ENCODE assay signal across 9 cellular contexts in the genomic region with DNA sequence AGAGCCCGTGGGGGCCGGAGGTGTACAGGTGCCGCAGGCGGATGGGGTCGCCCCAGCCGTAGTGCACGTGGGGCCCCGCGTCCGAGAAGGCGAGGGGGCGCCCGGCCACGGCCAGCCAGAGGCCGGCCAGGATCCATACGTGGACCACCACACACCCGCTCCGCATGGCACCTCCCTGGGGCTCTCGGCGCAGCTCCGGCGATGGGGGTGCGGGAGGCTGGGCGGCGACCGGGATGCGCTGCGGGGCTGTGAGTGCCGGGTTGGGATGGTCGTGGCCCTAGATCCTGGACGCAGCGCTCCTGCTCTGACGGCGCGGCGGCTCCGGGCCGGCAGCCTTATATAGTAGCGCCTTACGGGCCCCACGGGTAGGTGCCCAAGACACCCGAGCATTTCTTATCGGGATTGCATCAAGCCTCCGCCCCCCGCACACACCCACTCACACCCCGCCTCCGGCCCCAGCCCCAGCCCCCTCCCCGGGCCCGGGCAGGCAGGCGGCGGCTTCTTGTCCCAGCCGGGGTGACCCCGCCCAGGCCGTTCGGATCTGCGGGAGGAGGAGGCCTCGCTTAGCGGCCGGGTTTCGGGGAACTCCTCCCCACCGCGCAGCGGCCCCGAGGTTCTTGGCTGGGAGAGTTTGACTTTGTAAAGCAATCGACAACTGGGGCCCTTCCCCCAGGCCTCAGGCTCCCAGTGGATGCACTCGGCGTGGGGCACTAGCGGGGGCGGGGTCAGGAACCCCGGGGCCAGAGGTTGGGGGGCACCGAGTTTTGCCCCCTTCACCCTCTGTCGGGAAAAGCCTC. TPM values are rescaled to one million over a fixed set of nuclear protein-coding genes. Genes with fewer than 3 reads are reported as not detected.
DNase-seq lines count a peak whose midpoint lies in the region; ATAC-seq and TF ChIP-seq lines count a peak whose summit lies in the region.
"Had no signal": no experiment of that assay in that cellular context is flagged by ENCODE, and none has a peak within 500 bp of the region (broad histone marks: within the 10 kb centered on the region; RNA-seq: fewer than 3 reads in every experiment).

A gene with protein sequence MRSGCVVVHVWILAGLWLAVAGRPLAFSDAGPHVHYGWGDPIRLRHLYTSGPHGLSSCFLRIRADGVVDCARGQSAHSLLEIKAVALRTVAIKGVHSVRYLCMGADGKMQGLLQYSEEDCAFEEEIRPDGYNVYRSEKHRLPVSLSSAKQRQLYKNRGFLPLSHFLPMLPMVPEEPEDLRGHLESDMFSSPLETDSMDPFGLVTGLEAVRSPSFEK (minus strand): TSS at position 312 of the 797 bp plus-strand sequence. CDS start 146 bp downstream, at position 166.

- WGBS in heart right ventricle, 2 donors: 1 to 2% methylated on average over 62 to 72 of the region's 72 CpGs
- WGBS in testis, 2 donors: 0 to 7% methylated on average over 10 to 38 of the region's 72 CpGs

- H3K4me3 ChIP-seq in heart right ventricle (peak within 1 kb of the TSS in 9 of 10 donors; percentile 0 to 38 (median 17)), right atrium auricular region (peak within 1 kb of the TSS in 1 of 2 donors; percentile 16), iPS-20b (ENCODE audit: low read length) (peak within 1 kb of the TSS; percentile 81), testis (peak within 1 kb of the TSS; percentile 26 to 52)
- H3K4me3 ChIP-seq in effector memory CD4-positive, alpha-beta T cell (ENCODE audit: insufficient read depth, low read depth, low read length, poor library complexity, severe bottlenecking): no peak within 1 kb of the TSS

- peak within 1 kb of the TSS in 2 of 3 donors; percentile 3 to 64 for H3K4me3 Mint-ChIP-seq in T-cell

- no peaks in the 10 kb centered on the region for H3K9me3 Mint-ChIP-seq in T-cell

- DNase-seq in heart right ventricle (no peak), right atrium auricular region (ENCODE audit: low spot score) (no peak), T-cell (no peak), testis (no peak)
- no peak for DNase-seq in effector memory CD4-positive, alpha-beta T cell

- POLR2A ChIA-PET in T-cell (lab: Charles Lee): interaction anchor here in 1 of 2 donors (0.6 kb wide), 1 partner anchor 512 kb away, joined by 3 read pairs; no protein-coding TSS in a partner anchor

- peaks cover 24 to 94% (median 86%) of the 10 kb centered on the region in 7 donors for H3K27me3 ChIP-seq in heart right ventricle
- peaks cover 18 to 33% of the 10 kb centered on the region in 2 donors for H3K27me3 ChIP-seq in right atrium auricular region
- peaks cover 63% of the 10 kb centered on the region for H3K27me3 ChIP-seq in iPS-20b (ENCODE audit: insufficient read depth, low read length)
- no peaks in the 10 kb centered on the region for H3K27me3 ChIP-seq in testis
- H3K27me3 ChIP-seq in effector memory CD4-positive, alpha-beta T cell (replicated peaks; ENCODE audit: control insufficient read depth, insufficient read depth, low read length, poor library complexity, severe bottlenecking): peaks cover 36% of the 10 kb centered on the region

- peaks cover 32 to 63% of the 10 kb centered on the region in 2 donors for H3K27me3 Mint-ChIP-seq in T-cell

- H3K4me1 ChIP-seq in heart right ventricle (peaks cover 5 to 41% (median 26%) of the 10 kb centered on the region in 9 donors), right atrium auricular region (peaks cover 0 to 30% of the 10 kb centered on the region in 2 donors), iPS-20b (ENCODE audit: insufficient read depth, low read length) (peaks cover 32% of the 10 kb centered on the region; the same call in 1 of the 2 replicates), testis (no peaks in the 10 kb centered on the region)
- H3K4me1 ChIP-seq in effector memory CD4-positive, alpha-beta T cell (ENCODE audit: control insufficient read depth, insufficient read depth, low read length, poor library complexity, severe bottlenecking): peaks cover 7% of the 10 kb centered on the region

- TF ChIP-seq CTCF in heart right ventricle (IDR thresholded peaks at IDR 0.05): no peak
- TF ChIP-seq CTCF in right atrium auricular region (IDR thresholded peaks at IDR 0.05): no peak
- TF ChIP-seq CTCF in testis (IDR thresholded peaks at IDR 0.05): no peak

- H3K9ac ChIP-seq in iPS-20b (ENCODE audit: low read depth, low read length): peak within 1 kb of the TSS; percentile 83

- H3K27ac Mint-ChIP-seq in T-cell: no peak within 1 kb of the TSS

- H3K9me3 ChIP-seq in heart right ventricle: no peaks in the 10 kb centered on the region
- H3K9me3 ChIP-seq in right atrium auricular region: no peaks in the 10 kb centered on the region
- H3K9me3 ChIP-seq in iPS-20b (ENCODE audit: insufficient read depth, low read depth, low read length): no peaks in the 10 kb centered on the region
- H3K9me3 ChIP-seq in testis: no peaks in the 10 kb centered on the region
- no peaks in the 10 kb centered on the region for H3K9me3 ChIP-seq in effector memory CD4-positive, alpha-beta T cell (ENCODE audit: control insufficient read depth, low read length)

- H3K4me1 Mint-ChIP-seq in T-cell: peaks cover 6 to 16% (median 11%) of the 10 kb centered on the region in 3 donors

- intact Hi-C loops in heart right ventricle (cut with DNase I): loop anchor here in 4 of 10 donors (5.0 kb wide), 3 partner anchors 183 to 493 kb away; no protein-coding TSS in a partner anchor
- intact Hi-C loops in testis (cut with DNase I; ENCODE audit: low total_unique reads): no loop called here

- CTCF ChIA-PET in T-cell (lab: Charles Lee): no interaction called here

- ATAC-seq in heart right ventricle (no peak), T-cell (replicated peaks in 1 of 4) (no peak), GM19395 (IDR thresholded peaks at IDR 0.05; ENCODE audit: unreplicated experiment) (no peak)
- ATAC-seq in activated CD4-positive, CD25-positive, alpha-beta regulatory T cell treated with anti-CD3 and anti-CD28 coated beads, Interleukin-2, amount 50 U/mL, for 24 hours: no peak

- no peaks in the 10 kb centered on the region for H3K36me3 Mint-ChIP-seq in T-cell

- no peak for TF ChIP-seq POLR2A in testis (IDR thresholded peaks at IDR 0.05)

- no peaks in the 10 kb centered on the region for H3K36me3 ChIP-seq in heart right ventricle
- no peaks in the 10 kb centered on the region for H3K36me3 ChIP-seq in right atrium auricular region
- peaks cover 6% of the 10 kb centered on the region; the same call in 1 of the 2 replicates for H3K36me3 ChIP-seq in iPS-20b (ENCODE audit: insufficient read depth, low read depth, low read length)
- no peaks in the 10 kb centered on the region for H3K36me3 ChIP-seq in testis (ENCODE audit: low read depth, missing control alignments)
- no peaks in the 10 kb centered on the region for H3K36me3 ChIP-seq in effector memory CD4-positive, alpha-beta T cell (ENCODE audit: control insufficient read depth, insufficient read depth, low read length)

- H3K27ac ChIP-seq in heart right ventricle (no peak within 1 kb of the TSS), right atrium auricular region (no peak within 1 kb of the TSS), iPS-20b (ENCODE audit: low read length) (peak within 1 kb of the TSS; percentile 30), testis (no peak within 1 kb of the TSS)
- no peak within 1 kb of the TSS for H3K27ac ChIP-seq in effector memory CD4-positive, alpha-beta T cell (ENCODE audit: insufficient read depth, low read length, poor library complexity, severe bottlenecking)

RNA-seq across cellular contexts. Expression of the gene that starts here (rescaled TPM):
- not detected for total RNA-seq in heart right ventricle
- polyA plus RNA-seq in heart right ventricle: not detected
- total RNA-seq in right atrium auricular region: not detected
- total RNA-seq in T-cell: under 1 TPM in 1 of 5 donors, not detected in 4; 0.09 TPM
- under 1 TPM; 0.31 TPM for total RNA-seq in testis
- polyA plus RNA-seq in testis (ENCODE audit: insufficient read depth, low read depth, low replicate concordance): 0.37 TPM
- total RNA-seq: mononuclear cell had no signal
